Comparison of ENCODE assay signal across 19 cellular contexts in the genomic region with DNA sequence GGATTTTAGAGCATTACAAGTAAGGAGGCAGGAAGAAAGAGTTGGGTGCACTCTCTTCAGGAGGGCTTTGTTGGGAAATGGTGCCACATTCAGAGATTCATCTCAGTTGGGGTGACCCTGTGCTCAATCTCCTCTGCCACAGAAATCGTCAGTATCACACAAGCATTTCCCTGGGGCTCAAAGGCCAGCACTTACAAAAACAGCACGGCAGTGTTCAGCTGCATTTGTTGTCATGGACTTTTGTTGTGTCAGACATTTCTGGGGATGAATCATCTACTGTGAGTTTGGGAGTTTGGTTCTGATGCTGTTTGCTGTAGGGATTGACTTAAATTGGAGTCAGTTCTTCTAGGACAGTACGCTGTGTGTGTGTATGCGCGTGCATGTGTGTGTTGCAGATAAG. TPM values are rescaled to one million over a fixed set of nuclear protein-coding genes. Genes with fewer than 3 reads are reported as not detected.
DNase-seq lines count a peak whose midpoint lies in the region; ATAC-seq and TF ChIP-seq lines count a peak whose summit lies in the region.
"Had no signal": no experiment of that assay in that cellular context is flagged by ENCODE, and none has a peak within 500 bp of the region (broad histone marks: within the 10 kb centered on the region; RNA-seq: fewer than 3 reads in every experiment).

No MANE protein-coding gene starts in this region.

- no peaks in the 10 kb centered on the region for H3K4me1 ChIP-seq in colonic mucosa

- H3K9ac ChIP-seq in colonic mucosa (ENCODE audit: low read depth in 2 of 2, low read length in 2 of 2) = no peak overlapping the region

- intact Hi-C loops in colonic mucosa (cut with DNase I) = no loop called here

- no peak for TF ChIP-seq CTCF in colonic mucosa (IDR thresholded peaks at IDR 0.05)

- no peak for ATAC-seq in GM21717 (IDR thresholded peaks at IDR 0.05; ENCODE audit: unreplicated experiment)
- ATAC-seq in stimulated activated naive B cell treated with anti-CD40 and anti-IgM and Interleukin-4, amounts not matched to agents 10 μg/mL and 1 μg/mL and 100 μg/mL, for 72 hours (replicated peaks) = no peak
- ATAC-seq: stimulated activated naive CD8-positive, alpha-beta T cell treated with anti-CD3 and anti-CD28 coated beads, Interleukin-15, Interleukin-2, amounts not matched to agents 100 U/mL and 50 U/mL, for 24 hours had no signal

- H3K4me1 Mint-ChIP-seq in stimulated activated naive B cell treated with anti-CD40 and anti-IgM and Interleukin-4, amounts not matched to agents 10 μg/mL and 1 μg/mL and 100 μg/mL, for 72 hours = no peaks in the 10 kb centered on the region
- H3K4me1 Mint-ChIP-seq: activated B cell treated with CpG ODN at 0.5 μM for 24 hours had no signal

- H3K9me3 ChIP-seq in colonic mucosa = no peaks in the 10 kb centered on the region

- no peak overlapping the region for H3K4me3 Mint-ChIP-seq in stimulated activated naive B cell treated with anti-CD40 and anti-IgM and Interleukin-4, amounts not matched to agents 10 μg/mL and 1 μg/mL and 100 μg/mL, for 72 hours
- H3K4me3 Mint-ChIP-seq: activated B cell treated with CpG ODN at 0.5 μM for 24 hours; activated naive CD8-positive, alpha-beta T cell had no signal

- peak overlapping the region; percentile 2 for H3K27ac ChIP-seq in colonic mucosa

- no peak overlapping the region for H3K4me3 ChIP-seq in colonic mucosa

- H3K27me3 Mint-ChIP-seq in stimulated activated naive B cell treated with anti-CD40 and anti-IgM and Interleukin-4, amounts not matched to agents 10 μg/mL and 1 μg/mL and 100 μg/mL, for 72 hours = no peaks in the 10 kb centered on the region
- H3K27me3 Mint-ChIP-seq: activated B cell treated with CpG ODN at 0.5 μM for 24 hours; activated naive CD8-positive, alpha-beta T cell; progenitor cell of endocrine pancreas had no signal

- peaks cover 0 to 3% of the 10 kb centered on the region in 2 donors for H3K9me3 Mint-ChIP-seq in stimulated activated naive B cell treated with anti-CD40 and anti-IgM and Interleukin-4, amounts not matched to agents 10 μg/mL and 1 μg/mL and 100 μg/mL, for 72 hours
- H3K9me3 Mint-ChIP-seq: activated B cell treated with CpG ODN at 0.5 μM for 24 hours had no signal

- DNase-seq in HT1080 (ENCODE audit: low read depth) (peak; percentile 17), colonic mucosa (no peak), kidney tubule cell (ENCODE audit: low spot score) (peak; percentile 58), smooth muscle cell of the brain vasculature (ENCODE audit: low read depth, low spot score) (peak; percentile 83), NCI-H2196 (lab: John Stamatoyannopoulos, UW; ENCODE audit: unreplicated experiment) (no peak), DMS 273 (lab: John Stamatoyannopoulos, UW; ENCODE audit: unreplicated experiment) (no peak)
- no peak for DNase-seq in stimulated activated naive B cell treated with anti-CD40 and anti-IgM and Interleukin-4, amounts not matched to agents 10 μg/mL and 1 μg/mL and 100 μg/mL, for 72 hours
- DNase-seq: activated B cell treated with CpG ODN at 0.5 μM for 24 hours; effector memory CD4-positive, alpha-beta T cell; mammary epithelial cell; MV-4-11; NCI-H226; stimulated activated CD4-positive, alpha-beta T cell treated with anti-CD3 and anti-CD28 coated beads, Interleukin-4, amount 100 ng/mL, for 24 hours; stimulated activated naive CD8-positive, alpha-beta T cell treated with anti-CD3 and anti-CD28 coated beads, Interleukin-15, Interleukin-2, amounts not matched to agents 100 U/mL and 50 U/mL, for 24 hours; SW 1271 had no signal

- no peaks in the 10 kb centered on the region for H3K36me3 ChIP-seq in colonic mucosa

- no peak overlapping the region for H3K27ac Mint-ChIP-seq in stimulated activated naive B cell treated with anti-CD40 and anti-IgM and Interleukin-4, amounts not matched to agents 10 μg/mL and 1 μg/mL and 100 μg/mL, for 72 hours
- H3K27ac Mint-ChIP-seq: activated B cell treated with CpG ODN at 0.5 μM for 24 hours; activated naive CD8-positive, alpha-beta T cell; progenitor cell of endocrine pancreas had no signal

- no peaks in the 10 kb centered on the region for H3K36me3 Mint-ChIP-seq in stimulated activated naive B cell treated with anti-CD40 and anti-IgM and Interleukin-4, amounts not matched to agents 10 μg/mL and 1 μg/mL and 100 μg/mL, for 72 hours
- H3K36me3 Mint-ChIP-seq: activated naive CD8-positive, alpha-beta T cell had no signal

- H3K27me3 ChIP-seq in colonic mucosa = no peaks in the 10 kb centered on the region

RNA-seq across cellular contexts. Expression of a gene that starts 52.4 kb away (rescaled TPM):
- 1.8 and 2.4 TPM in 2 replicates for total RNA-seq in HT1080 (2014; rRNA removed; shearing (Covaris generic))
- polyA plus RNA-seq in HT1080 (2015; cell fraction: cytosol; rRNA removed) = 0.72 and 0.86 TPM in 2 replicates
- 1.2 and 2.5 TPM in 2 replicates for polyA plus RNA-seq in HT1080 (2015; cell fraction: nucleus; rRNA removed)
- total RNA-seq in colonic mucosa = 10 to 100 TPM in 1 of 2 donors, 1 to 10 TPM in 1; 4.4 to 14.3 TPM
- total RNA-seq: activated B cell treated with CpG ODN at 0.5 μM for 24 hours, OCI-LY7 had no signal

Comparison
In these comparisons a context has a peak if more than half of its experiments do, and no peak if none do; other contexts are left out.
1. DNase-seq: peak in HT1080 (single experiment), kidney tubule cell (single experiment) and smooth muscle cell of the brain vasculature (single experiment); none in colonic mucosa (single experiment), NCI-H2196 (single experiment), stimulated activated naive B cell treated with anti-CD40 and anti-IgM and Interleukin-4, amounts not matched to agents 10 μg/mL and 1 μg/mL and 100 μg/mL, for 72 hours (single experiment) and DMS 273 (single experiment).